2 cellular contexts compared by ENCODE assay signal in the genomic region with DNA sequence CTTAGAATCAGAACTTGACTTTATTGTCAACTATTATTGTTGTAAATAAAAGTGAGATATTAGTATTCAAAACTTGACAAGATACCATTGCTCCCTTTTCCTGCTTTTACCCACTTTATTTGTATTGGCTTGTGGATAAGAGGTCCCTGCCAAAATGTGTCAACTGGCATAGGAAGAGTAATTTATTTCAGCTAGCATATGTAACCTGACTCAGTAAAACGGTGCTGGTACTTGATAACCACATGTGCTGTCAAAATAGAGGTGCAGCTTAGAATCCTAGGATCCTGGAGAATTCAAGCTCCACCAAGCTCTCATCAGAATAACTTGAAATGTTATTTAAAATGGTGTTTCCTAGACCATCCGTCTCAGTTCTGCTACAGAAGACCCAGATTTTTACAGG.
A peak's percentile ranks its signal among the peaks of the same experiment; 100 is the strongest.
TF ChIP-seq lines count a peak whose summit lies in the region.

No MANE protein-coding gene starts in this region.

TF ChIP-seq in liver, 16 proteins besides CTCF, POLR2A, EP300 and RAD21 (continued from another document):
- TF ChIP-seq, protein P1, sequence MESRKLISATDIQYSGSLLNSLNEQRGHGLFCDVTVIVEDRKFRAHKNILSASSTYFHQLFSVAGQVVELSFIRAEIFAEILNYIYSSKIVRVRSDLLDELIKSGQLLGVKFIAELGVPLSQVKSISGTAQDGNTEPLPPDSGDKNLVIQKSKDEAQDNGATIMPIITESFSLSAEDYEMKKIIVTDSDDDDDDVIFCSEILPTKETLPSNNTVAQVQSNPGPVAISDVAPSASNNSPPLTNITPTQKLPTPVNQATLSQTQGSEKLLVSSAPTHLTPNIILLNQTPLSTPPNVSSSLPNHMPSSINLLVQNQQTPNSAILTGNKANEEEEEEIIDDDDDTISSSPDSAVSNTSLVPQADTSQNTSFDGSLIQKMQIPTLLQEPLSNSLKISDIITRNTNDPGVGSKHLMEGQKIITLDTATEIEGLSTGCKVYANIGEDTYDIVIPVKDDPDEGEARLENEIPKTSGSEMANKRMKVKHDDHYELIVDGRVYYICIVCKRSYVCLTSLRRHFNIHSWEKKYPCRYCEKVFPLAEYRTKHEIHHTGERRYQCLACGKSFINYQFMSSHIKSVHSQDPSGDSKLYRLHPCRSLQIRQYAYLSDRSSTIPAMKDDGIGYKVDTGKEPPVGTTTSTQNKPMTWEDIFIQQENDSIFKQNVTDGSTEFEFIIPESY (IDR thresholded peaks at IDR 0.05) = no peak
- TF ChIP-seq YY1 (IDR thresholded peaks at IDR 0.05) (peak; percentile 21), JUND (IDR thresholded peaks at IDR 0.05) (no peak), HNF4A (conservative IDR thresholded peaks at IDR 0.05) (peak in 1 of 2 donors; percentile 11), SP1 (IDR thresholded peaks at IDR 0.05) (peak; percentile 17), FOXA2 (IDR thresholded peaks at IDR 0.05) (peak; percentile 58), EGR1 (IDR thresholded peaks at IDR 0.05; ENCODE audit: low read depth in 2 of 2) (no peak), RXRA (IDR thresholded peaks at IDR 0.05) (peak in 1 of 2 donors; percentile 29)
- TF ChIP-seq, protein P2, sequence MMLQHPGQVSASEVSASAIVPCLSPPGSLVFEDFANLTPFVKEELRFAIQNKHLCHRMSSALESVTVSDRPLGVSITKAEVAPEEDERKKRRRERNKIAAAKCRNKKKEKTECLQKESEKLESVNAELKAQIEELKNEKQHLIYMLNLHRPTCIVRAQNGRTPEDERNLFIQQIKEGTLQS (IDR thresholded peaks at IDR 0.05) = no peak
- TF ChIP-seq, protein P3, sequence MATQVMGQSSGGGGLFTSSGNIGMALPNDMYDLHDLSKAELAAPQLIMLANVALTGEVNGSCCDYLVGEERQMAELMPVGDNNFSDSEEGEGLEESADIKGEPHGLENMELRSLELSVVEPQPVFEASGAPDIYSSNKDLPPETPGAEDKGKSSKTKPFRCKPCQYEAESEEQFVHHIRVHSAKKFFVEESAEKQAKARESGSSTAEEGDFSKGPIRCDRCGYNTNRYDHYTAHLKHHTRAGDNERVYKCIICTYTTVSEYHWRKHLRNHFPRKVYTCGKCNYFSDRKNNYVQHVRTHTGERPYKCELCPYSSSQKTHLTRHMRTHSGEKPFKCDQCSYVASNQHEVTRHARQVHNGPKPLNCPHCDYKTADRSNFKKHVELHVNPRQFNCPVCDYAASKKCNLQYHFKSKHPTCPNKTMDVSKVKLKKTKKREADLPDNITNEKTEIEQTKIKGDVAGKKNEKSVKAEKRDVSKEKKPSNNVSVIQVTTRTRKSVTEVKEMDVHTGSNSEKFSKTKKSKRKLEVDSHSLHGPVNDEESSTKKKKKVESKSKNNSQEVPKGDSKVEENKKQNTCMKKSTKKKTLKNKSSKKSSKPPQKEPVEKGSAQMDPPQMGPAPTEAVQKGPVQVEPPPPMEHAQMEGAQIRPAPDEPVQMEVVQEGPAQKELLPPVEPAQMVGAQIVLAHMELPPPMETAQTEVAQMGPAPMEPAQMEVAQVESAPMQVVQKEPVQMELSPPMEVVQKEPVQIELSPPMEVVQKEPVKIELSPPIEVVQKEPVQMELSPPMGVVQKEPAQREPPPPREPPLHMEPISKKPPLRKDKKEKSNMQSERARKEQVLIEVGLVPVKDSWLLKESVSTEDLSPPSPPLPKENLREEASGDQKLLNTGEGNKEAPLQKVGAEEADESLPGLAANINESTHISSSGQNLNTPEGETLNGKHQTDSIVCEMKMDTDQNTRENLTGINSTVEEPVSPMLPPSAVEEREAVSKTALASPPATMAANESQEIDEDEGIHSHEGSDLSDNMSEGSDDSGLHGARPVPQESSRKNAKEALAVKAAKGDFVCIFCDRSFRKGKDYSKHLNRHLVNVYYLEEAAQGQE (IDR thresholded peaks at IDR 0.05) = no peak
TF ChIP-seq in liver: peak in this region for 5.

TF ChIP-seq in HepG2, 621 proteins besides CTCF, POLR2A, EP300 and RAD21 (continued from another document):
- TF ChIP-seq, protein P4, sequence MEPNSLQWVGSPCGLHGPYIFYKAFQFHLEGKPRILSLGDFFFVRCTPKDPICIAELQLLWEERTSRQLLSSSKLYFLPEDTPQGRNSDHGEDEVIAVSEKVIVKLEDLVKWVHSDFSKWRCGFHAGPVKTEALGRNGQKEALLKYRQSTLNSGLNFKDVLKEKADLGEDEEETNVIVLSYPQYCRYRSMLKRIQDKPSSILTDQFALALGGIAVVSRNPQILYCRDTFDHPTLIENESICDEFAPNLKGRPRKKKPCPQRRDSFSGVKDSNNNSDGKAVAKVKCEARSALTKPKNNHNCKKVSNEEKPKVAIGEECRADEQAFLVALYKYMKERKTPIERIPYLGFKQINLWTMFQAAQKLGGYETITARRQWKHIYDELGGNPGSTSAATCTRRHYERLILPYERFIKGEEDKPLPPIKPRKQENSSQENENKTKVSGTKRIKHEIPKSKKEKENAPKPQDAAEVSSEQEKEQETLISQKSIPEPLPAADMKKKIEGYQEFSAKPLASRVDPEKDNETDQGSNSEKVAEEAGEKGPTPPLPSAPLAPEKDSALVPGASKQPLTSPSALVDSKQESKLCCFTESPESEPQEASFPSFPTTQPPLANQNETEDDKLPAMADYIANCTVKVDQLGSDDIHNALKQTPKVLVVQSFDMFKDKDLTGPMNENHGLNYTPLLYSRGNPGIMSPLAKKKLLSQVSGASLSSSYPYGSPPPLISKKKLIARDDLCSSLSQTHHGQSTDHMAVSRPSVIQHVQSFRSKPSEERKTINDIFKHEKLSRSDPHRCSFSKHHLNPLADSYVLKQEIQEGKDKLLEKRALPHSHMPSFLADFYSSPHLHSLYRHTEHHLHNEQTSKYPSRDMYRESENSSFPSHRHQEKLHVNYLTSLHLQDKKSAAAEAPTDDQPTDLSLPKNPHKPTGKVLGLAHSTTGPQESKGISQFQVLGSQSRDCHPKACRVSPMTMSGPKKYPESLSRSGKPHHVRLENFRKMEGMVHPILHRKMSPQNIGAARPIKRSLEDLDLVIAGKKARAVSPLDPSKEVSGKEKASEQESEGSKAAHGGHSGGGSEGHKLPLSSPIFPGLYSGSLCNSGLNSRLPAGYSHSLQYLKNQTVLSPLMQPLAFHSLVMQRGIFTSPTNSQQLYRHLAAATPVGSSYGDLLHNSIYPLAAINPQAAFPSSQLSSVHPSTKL (CRISPR knock-in tag; IDR thresholded peaks at IDR 0.05) = no peak
- TF ChIP-seq PTBP1 (IDR thresholded peaks at IDR 0.05; ENCODE audit: low read depth, low read length, poor library complexity, severe bottlenecking) (no peak), GATA4 (IDR thresholded peaks at IDR 0.05; ENCODE audit: borderline replicate concordance, low read depth) (no peak), ZSCAN12 (CRISPR knock-in tag; IDR thresholded peaks at IDR 0.05) (no peak), EHMT2 (IDR thresholded peaks at IDR 0.05; ENCODE audit: borderline replicate concordance, low read depth, low read length) (no peak), ZBTB42 (CRISPR knock-in tag; IDR thresholded peaks at IDR 0.05) (no peak), POLR2AphosphoS5 (IDR thresholded peaks at IDR 0.05; ENCODE audit: low read depth, low read length) (no peak), ARID2 (CRISPR knock-in tag; IDR thresholded peaks at IDR 0.05; ENCODE audit: borderline replicate concordance) (no peak), SIX4 (CRISPR knock-in tag; IDR thresholded peaks at IDR 0.05) (no peak), KDM5A (IDR thresholded peaks at IDR 0.05; ENCODE audit: borderline replicate concordance, low read length) (no peak)
- TF ChIP-seq, protein P5, sequence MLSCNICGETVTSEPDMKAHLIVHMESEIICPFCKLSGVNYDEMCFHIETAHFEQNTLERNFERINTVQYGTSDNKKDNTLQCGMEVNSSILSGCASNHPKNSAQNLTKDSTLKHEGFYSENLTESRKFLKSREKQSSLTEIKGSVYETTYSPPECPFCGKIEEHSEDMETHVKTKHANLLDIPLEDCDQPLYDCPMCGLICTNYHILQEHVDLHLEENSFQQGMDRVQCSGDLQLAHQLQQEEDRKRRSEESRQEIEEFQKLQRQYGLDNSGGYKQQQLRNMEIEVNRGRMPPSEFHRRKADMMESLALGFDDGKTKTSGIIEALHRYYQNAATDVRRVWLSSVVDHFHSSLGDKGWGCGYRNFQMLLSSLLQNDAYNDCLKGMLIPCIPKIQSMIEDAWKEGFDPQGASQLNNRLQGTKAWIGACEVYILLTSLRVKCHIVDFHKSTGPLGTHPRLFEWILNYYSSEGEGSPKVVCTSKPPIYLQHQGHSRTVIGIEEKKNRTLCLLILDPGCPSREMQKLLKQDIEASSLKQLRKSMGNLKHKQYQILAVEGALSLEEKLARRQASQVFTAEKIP (CRISPR knock-in tag; IDR thresholded peaks at IDR 0.05; ENCODE audit: borderline replicate concordance) = no peak
- TF ChIP-seq, protein P6, sequence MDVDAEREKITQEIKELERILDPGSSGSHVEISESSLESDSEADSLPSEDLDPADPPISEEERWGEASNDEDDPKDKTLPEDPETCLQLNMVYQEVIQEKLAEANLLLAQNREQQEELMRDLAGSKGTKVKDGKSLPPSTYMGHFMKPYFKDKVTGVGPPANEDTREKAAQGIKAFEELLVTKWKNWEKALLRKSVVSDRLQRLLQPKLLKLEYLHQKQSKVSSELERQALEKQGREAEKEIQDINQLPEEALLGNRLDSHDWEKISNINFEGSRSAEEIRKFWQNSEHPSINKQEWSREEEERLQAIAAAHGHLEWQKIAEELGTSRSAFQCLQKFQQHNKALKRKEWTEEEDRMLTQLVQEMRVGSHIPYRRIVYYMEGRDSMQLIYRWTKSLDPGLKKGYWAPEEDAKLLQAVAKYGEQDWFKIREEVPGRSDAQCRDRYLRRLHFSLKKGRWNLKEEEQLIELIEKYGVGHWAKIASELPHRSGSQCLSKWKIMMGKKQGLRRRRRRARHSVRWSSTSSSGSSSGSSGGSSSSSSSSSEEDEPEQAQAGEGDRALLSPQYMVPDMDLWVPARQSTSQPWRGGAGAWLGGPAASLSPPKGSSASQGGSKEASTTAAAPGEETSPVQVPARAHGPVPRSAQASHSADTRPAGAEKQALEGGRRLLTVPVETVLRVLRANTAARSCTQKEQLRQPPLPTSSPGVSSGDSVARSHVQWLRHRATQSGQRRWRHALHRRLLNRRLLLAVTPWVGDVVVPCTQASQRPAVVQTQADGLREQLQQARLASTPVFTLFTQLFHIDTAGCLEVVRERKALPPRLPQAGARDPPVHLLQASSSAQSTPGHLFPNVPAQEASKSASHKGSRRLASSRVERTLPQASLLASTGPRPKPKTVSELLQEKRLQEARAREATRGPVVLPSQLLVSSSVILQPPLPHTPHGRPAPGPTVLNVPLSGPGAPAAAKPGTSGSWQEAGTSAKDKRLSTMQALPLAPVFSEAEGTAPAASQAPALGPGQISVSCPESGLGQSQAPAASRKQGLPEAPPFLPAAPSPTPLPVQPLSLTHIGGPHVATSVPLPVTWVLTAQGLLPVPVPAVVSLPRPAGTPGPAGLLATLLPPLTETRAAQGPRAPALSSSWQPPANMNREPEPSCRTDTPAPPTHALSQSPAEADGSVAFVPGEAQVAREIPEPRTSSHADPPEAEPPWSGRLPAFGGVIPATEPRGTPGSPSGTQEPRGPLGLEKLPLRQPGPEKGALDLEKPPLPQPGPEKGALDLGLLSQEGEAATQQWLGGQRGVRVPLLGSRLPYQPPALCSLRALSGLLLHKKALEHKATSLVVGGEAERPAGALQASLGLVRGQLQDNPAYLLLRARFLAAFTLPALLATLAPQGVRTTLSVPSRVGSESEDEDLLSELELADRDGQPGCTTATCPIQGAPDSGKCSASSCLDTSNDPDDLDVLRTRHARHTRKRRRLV (CRISPR knock-in tag; IDR thresholded peaks at IDR 0.05) = no peak
- TF ChIP-seq, protein P7, sequence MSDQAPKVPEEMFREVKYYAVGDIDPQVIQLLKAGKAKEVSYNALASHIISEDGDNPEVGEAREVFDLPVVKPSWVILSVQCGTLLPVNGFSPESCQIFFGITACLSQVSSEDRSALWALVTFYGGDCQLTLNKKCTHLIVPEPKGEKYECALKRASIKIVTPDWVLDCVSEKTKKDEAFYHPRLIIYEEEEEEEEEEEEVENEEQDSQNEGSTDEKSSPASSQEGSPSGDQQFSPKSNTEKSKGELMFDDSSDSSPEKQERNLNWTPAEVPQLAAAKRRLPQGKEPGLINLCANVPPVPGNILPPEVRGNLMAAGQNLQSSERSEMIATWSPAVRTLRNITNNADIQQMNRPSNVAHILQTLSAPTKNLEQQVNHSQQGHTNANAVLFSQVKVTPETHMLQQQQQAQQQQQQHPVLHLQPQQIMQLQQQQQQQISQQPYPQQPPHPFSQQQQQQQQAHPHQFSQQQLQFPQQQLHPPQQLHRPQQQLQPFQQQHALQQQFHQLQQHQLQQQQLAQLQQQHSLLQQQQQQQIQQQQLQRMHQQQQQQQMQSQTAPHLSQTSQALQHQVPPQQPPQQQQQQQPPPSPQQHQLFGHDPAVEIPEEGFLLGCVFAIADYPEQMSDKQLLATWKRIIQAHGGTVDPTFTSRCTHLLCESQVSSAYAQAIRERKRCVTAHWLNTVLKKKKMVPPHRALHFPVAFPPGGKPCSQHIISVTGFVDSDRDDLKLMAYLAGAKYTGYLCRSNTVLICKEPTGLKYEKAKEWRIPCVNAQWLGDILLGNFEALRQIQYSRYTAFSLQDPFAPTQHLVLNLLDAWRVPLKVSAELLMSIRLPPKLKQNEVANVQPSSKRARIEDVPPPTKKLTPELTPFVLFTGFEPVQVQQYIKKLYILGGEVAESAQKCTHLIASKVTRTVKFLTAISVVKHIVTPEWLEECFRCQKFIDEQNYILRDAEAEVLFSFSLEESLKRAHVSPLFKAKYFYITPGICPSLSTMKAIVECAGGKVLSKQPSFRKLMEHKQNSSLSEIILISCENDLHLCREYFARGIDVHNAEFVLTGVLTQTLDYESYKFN (CRISPR knock-in tag; conservative IDR thresholded peaks at IDR 0.05) = no peak
- TF ChIP-seq, protein P8, sequence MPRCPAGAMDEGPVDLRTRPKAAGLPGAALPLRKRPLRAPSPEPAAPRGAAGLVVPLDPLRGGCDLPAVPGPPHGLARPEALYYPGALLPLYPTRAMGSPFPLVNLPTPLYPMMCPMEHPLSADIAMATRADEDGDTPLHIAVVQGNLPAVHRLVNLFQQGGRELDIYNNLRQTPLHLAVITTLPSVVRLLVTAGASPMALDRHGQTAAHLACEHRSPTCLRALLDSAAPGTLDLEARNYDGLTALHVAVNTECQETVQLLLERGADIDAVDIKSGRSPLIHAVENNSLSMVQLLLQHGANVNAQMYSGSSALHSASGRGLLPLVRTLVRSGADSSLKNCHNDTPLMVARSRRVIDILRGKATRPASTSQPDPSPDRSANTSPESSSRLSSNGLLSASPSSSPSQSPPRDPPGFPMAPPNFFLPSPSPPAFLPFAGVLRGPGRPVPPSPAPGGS (CRISPR knock-in tag; IDR thresholded peaks at IDR 0.05) = no peak
TF ChIP-seq in HepG2: peak in this region for 0.
